11 cellular contexts compared by ENCODE assay signal in genomic region chr2:229282758-229283546, GRCh38. TPM values are rescaled to one million over a fixed set of nuclear protein-coding genes. Genes with fewer than 3 reads are reported as not detected.
DNase-seq lines count a peak whose midpoint lies in the region; ATAC-seq and TF ChIP-seq lines count a peak whose summit lies in the region.
"Had no signal": no experiment of that assay in that cellular context is flagged by ENCODE, and none has a peak within 500 bp of the region (broad histone marks: within the 10 kb centered on the region; RNA-seq: fewer than 3 reads in every experiment).

No MANE protein-coding gene starts in this region.

- ATAC-seq in lower lobe of right lung: peak; percentile 80 to 90

- no peak overlapping the region for H2AFZ ChIP-seq in ACC112 (ENCODE audit: low read length, unreplicated experiment)

- DNase-seq in HT1080 (ENCODE audit: low read depth) (peak; percentile 90), brain microvascular endothelial cell (peak; percentile 72), lower lobe of right lung (no peak), GM13976 (ENCODE audit: low spot score) (no peak), GM10266 (ENCODE audit: extremely low spot score) (no peak), DMS 273 treated with DMSO at 0.1 percent for 48 hours (lab: John Stamatoyannopoulos, UW) (no peak), DMS79 (lab: John Stamatoyannopoulos, UW) (no peak)
- DNase-seq: activated CD4-positive, CD25-positive, alpha-beta regulatory T cell treated with anti-CD3 and anti-CD28 coated beads, Interleukin-2, amount 50 U/mL, for 72 hours; CD4-positive, CD25-positive, alpha-beta regulatory T cell had no signal

- H3K27ac ChIP-seq in ACC112 (ENCODE audit: low read depth, low read length) (peak overlapping the region; percentile 93), brain microvascular endothelial cell (no peak overlapping the region), lower lobe of right lung (no peak overlapping the region)

- in situ Hi-C loops in brain microvascular endothelial cell (cut with HindIII; ENCODE audit: low pct_ligation_motif_present, low sequenced_read_pairs) (no loop called here), GM13976 (cut with MboI; ENCODE audit: low sequenced_read_pairs, unreplicated experiment) (no loop called here)

- H3K79me2 ChIP-seq in ACC112 (ENCODE audit: control insufficient read depth, insufficient read depth, low read length, unreplicated experiment): no peaks in the 10 kb centered on the region

- H3K36me3 ChIP-seq in ACC112 (ENCODE audit: insufficient read depth, low read length) (no peaks in the 10 kb centered on the region), brain microvascular endothelial cell (replicated peaks) (no peaks in the 10 kb centered on the region), lower lobe of right lung (no peaks in the 10 kb centered on the region)
- H3K36me3 ChIP-seq: ascending aorta had no signal

- H3K4me3 ChIP-seq in ACC112 (ENCODE audit: low read depth, low read length) (no peak overlapping the region), brain microvascular endothelial cell (ENCODE audit: low read depth, low read length) (no peak overlapping the region), lower lobe of right lung (no peak overlapping the region)
- H3K4me3 ChIP-seq: ascending aorta had no signal

- TF ChIP-seq CTCF in brain microvascular endothelial cell (IDR thresholded peaks at IDR 0.05; ENCODE audit: low read depth, low read length, missing control alignments): no peak
- no peak for TF ChIP-seq CTCF in lower lobe of right lung (IDR thresholded peaks at IDR 0.05)
- TF ChIP-seq CTCF in GM13976 (IDR thresholded peaks at IDR 0.05; ENCODE audit: borderline replicate concordance, control extremely low read depth, extremely low read depth, insufficient read depth, missing control alignments): no peak
- no peak for TF ChIP-seq CTCF in GM10266 (IDR thresholded peaks at IDR 0.05; ENCODE audit: control insufficient read depth, insufficient read depth, low read depth, missing control alignments)

- H3K27me3 ChIP-seq in ACC112 (ENCODE audit: insufficient read depth, low read length) (no peaks in the 10 kb centered on the region), brain microvascular endothelial cell (replicated peaks) (no peaks in the 10 kb centered on the region), lower lobe of right lung (ENCODE audit: low read depth) (no peaks in the 10 kb centered on the region)
- H3K27me3 ChIP-seq: ascending aorta had no signal

- no peaks in the 10 kb centered on the region for H3K9me3 ChIP-seq in lower lobe of right lung
- H3K9me3 ChIP-seq: ascending aorta had no signal

- H3K4me1 ChIP-seq in ACC112 (ENCODE audit: control insufficient read depth, insufficient read depth, low read length, unreplicated experiment): peaks cover 12% of the 10 kb centered on the region
- no peaks in the 10 kb centered on the region for H3K4me1 ChIP-seq in lower lobe of right lung
- H3K4me1 ChIP-seq: ascending aorta had no signal

- intact Hi-C loops in lower lobe of right lung (cut with DNase I): no loop called here

RNA-seq across cellular contexts. Expression of gene PID1, which starts 11.9 kb away (rescaled TPM):
- total RNA-seq in HT1080 (2014; rRNA removed; shearing (Covaris generic)): 4.4 and 4.6 TPM in 2 replicates
- polyA plus RNA-seq in HT1080 (2015; cell fraction: cytosol; rRNA removed): 6.1 and 6.8 TPM in 2 replicates
- 1.9 and 2.0 TPM in 2 replicates for polyA plus RNA-seq in HT1080 (2015; cell fraction: nucleus; rRNA removed)
- 48.0 TPM for total RNA-seq in lower lobe of right lung
- total RNA-seq: CD4-positive, CD25-positive, alpha-beta regulatory T cell had no signal

Comparison
In these comparisons a context has a peak if more than half of its experiments do, and no peak if none do; other contexts are left out.
1. DNase-seq: peak in HT1080 (single experiment) and brain microvascular endothelial cell (single experiment); none in lower lobe of right lung (single experiment), GM13976 (single experiment), GM10266 (single experiment), DMS 273 treated with DMSO at 0.1 percent for 48 hours (single experiment) and DMS79 (single experiment).